Comparison of ENCODE assay signal across 8 cellular contexts in the genomic region with DNA sequence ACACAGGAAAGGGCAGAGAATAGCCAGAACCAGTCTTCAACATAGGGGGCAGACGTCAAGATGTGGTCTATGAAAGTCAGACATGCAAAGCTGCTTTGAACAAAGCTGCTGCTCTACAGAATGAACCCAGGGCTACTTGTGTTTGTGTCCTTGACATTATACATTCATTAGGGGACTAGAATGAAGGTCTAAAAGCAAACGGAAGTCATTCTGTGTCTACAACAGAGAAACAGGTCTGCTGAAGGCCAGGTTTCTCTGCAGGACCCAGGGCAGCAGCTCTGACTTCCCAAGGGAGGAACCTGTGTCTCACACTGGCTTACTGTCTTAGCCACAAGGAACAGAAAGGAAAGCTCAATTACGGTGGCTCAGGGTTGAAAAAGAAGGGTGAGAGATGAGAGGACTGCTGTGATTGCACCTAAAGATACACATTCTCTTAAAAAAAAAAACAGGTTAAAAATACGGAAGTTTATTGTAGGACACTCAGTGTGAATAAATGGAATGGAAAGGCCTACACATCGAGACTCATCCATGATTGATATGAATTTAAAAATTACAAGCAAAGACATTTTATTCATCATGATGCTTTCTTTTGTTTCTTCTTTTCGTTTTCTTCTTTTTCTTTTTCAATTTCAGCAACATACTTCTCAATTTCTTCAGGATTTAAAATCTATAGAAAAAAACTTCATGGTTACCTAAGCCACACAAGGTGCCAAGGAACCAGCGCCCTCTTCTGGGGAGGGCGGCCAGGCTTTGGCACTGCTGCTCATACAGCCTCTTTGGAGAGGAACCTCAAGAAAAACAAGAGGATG. TPM values are rescaled to one million over a fixed set of nuclear protein-coding genes. Genes with fewer than 3 reads are reported as not detected.
DNase-seq lines count a peak whose midpoint lies in the region; ATAC-seq and TF ChIP-seq lines count a peak whose summit lies in the region.

No MANE protein-coding gene starts in this region.

- no peaks in the 10 kb centered on the region for H3K9me3 ChIP-seq in heart right ventricle
- H3K9me3 ChIP-seq in smooth muscle cell (replicated peaks; ENCODE audit: low read depth), result no peaks in the 10 kb centered on the region

- H3K4me1 ChIP-seq in heart right ventricle (peaks cover 26 to 59% (median 49%) of the 10 kb centered on the region in 9 donors), smooth muscle cell (ENCODE audit: low read depth) (peaks cover 5% of the 10 kb centered on the region)

- H3K4me3 ChIP-seq in LNCaP clone FGC (ENCODE audit: low read depth, low read length) (no peak overlapping the region), heart right ventricle (no peak overlapping the region), smooth muscle cell (no peak overlapping the region)

- peak in 4 of 8 donors; percentile 28 to 48 (median 42) for ATAC-seq in heart right ventricle
- no peak for ATAC-seq in HG02623 (IDR thresholded peaks at IDR 0.05; ENCODE audit: unreplicated experiment)

- H4K20me1 ChIP-seq in smooth muscle cell (ENCODE audit: low read depth), result peaks cover 86% of the 10 kb centered on the region

- peaks cover 44% of the 10 kb centered on the region for H3K4me1 Mint-ChIP-seq in activated naive CD8-positive, alpha-beta T cell treated with anti-CD3 and anti-CD28 coated beads for 36 hours

- no peak overlapping the region for H3K4me3 Mint-ChIP-seq in activated naive CD8-positive, alpha-beta T cell treated with anti-CD3 and anti-CD28 coated beads for 36 hours

- 51 to 55% methylated on average over 8 of the region's 8 CpGs for WGBS in heart right ventricle, 2 donors
- 70% methylated on average over 8 of the region's 8 CpGs for WGBS in smooth muscle cell (ENCODE audit: low lambda C conversion rate)

- DNase-seq in GDM1 (lab: John Stamatoyannopoulos, UW) (peak; percentile 65), LNCaP clone FGC (ENCODE audit: low read depth) (no peak), SW480 (ENCODE audit: low spot score) (peak; percentile 72), heart right ventricle (peak; percentile 56 to 63), smooth muscle cell (lab: John Stamatoyannopoulos, UW; ENCODE audit: unreplicated experiment) (peak; percentile 6), epidermal melanocyte (ENCODE audit: insufficient read length, low spot score) (no peak)
- peak; percentile 55 for DNase-seq in activated naive CD8-positive, alpha-beta T cell treated with anti-CD3 and anti-CD28 coated beads for 36 hours

- peaks cover 5 to 99% (median 58%) of the 10 kb centered on the region in 9 donors for H3K36me3 ChIP-seq in heart right ventricle
- no peaks in the 10 kb centered on the region for H3K36me3 ChIP-seq in smooth muscle cell (ENCODE audit: low read depth)

- peak overlapping the region; percentile 69 for H3K27ac Mint-ChIP-seq in activated naive CD8-positive, alpha-beta T cell treated with anti-CD3 and anti-CD28 coated beads for 36 hours

- H3K27ac ChIP-seq in heart right ventricle, result no peak overlapping the region
- H3K27ac ChIP-seq in smooth muscle cell (ENCODE audit: low read depth), result no peak overlapping the region

- H3K36me3 Mint-ChIP-seq in activated naive CD8-positive, alpha-beta T cell treated with anti-CD3 and anti-CD28 coated beads for 36 hours, result peaks cover 41% of the 10 kb centered on the region

- H3K9ac ChIP-seq in smooth muscle cell (ENCODE audit: low read depth), result no peak overlapping the region

- H3K9me3 Mint-ChIP-seq in activated naive CD8-positive, alpha-beta T cell treated with anti-CD3 and anti-CD28 coated beads for 36 hours, result no peaks in the 10 kb centered on the region

- intact Hi-C loops in heart right ventricle (cut with DNase I), result loop anchor here in 8 of 10 donors (2.0 to 5.0 kb wide), 4 partner anchors 14 to 124 kb away; partner anchors contain the start of genes TAF4 (in 2 of the 8) and LSM14B (in 1 of the 8)

- peaks cover 61% of the 10 kb centered on the region for H3F3A ChIP-seq in smooth muscle cell (ENCODE audit: low read depth)

- no peaks in the 10 kb centered on the region for H3K27me3 ChIP-seq in heart right ventricle
- H3K27me3 ChIP-seq in smooth muscle cell (ENCODE audit: low read depth), result no peaks in the 10 kb centered on the region

- no peak overlapping the region for H3K4me2 ChIP-seq in smooth muscle cell

- H3K79me2 ChIP-seq in smooth muscle cell (ENCODE audit: low read depth), result peaks cover 27% of the 10 kb centered on the region

- no peaks in the 10 kb centered on the region for H3K27me3 Mint-ChIP-seq in activated naive CD8-positive, alpha-beta T cell treated with anti-CD3 and anti-CD28 coated beads for 36 hours

- H2AFZ ChIP-seq in smooth muscle cell (ENCODE audit: low read depth), result no peak overlapping the region

- TF ChIP-seq CTCF in LNCaP clone FGC (IDR thresholded peaks at IDR 0.05; ENCODE audit: control insufficient read depth, extremely low read depth, insufficient read depth), result peak; percentile 86
- peak; percentile 29 to 86 (median 79) for TF ChIP-seq CTCF in heart right ventricle (IDR thresholded peaks at IDR 0.05)
- peak; percentile 77 for TF ChIP-seq CTCF in smooth muscle cell (IDR thresholded peaks at IDR 0.05; ENCODE audit: borderline replicate concordance, insufficient read depth, poor library complexity, severe bottlenecking)

RNA-seq across cellular contexts. Expression of gene PSMA7, which starts 6.7 kb away (rescaled TPM):
- 100 to 1,000 TPM; 362 to 367 TPM for total RNA-seq in activated naive CD8-positive, alpha-beta T cell treated with anti-CD3 and anti-CD28 coated beads for 36 hours
- total RNA-seq in heart right ventricle (100 to 1,000 TPM; 172 to 296 (median 200) TPM), smooth muscle cell (297 and 376 TPM in 2 replicates)
- polyA plus RNA-seq in heart right ventricle (100 to 1,000 TPM; 143 to 567 TPM), smooth muscle cell (461 and 473 TPM in 2 replicates)

RNA-seq across cellular contexts. Expression of gene SS18L1, which starts 7.1 kb away (rescaled TPM):
- total RNA-seq in activated naive CD8-positive, alpha-beta T cell treated with anti-CD3 and anti-CD28 coated beads for 36 hours, result 10 to 100 TPM; 12.1 to 12.3 TPM
- total RNA-seq in heart right ventricle (10 to 100 TPM in 2 of 10 donors, 1 to 10 TPM in 8; 6.6 to 11.7 (median 7.4) TPM), smooth muscle cell (10.1 and 15.1 TPM in 2 replicates)
- polyA plus RNA-seq in heart right ventricle (10 to 100 TPM in 1 of 2 donors, 1 to 10 TPM in 1; 5.2 to 22.3 TPM), smooth muscle cell (1.1 and 2.3 TPM in 2 replicates)

RNA-seq across cellular contexts. Expression of gene LSM14B, which starts 14.2 kb away (rescaled TPM):
- 10 to 100 TPM; 32.8 to 34.5 TPM for total RNA-seq in activated naive CD8-positive, alpha-beta T cell treated with anti-CD3 and anti-CD28 coated beads for 36 hours
- total RNA-seq in heart right ventricle, result 10 to 100 TPM; 50.8 to 63.7 (median 60.5) TPM
- polyA plus RNA-seq in heart right ventricle, result 10 to 100 TPM; 15.7 to 41.7 TPM
- 21.5 and 22.7 TPM in 2 replicates for total RNA-seq in smooth muscle cell
- 4.9 and 5.6 TPM in 2 replicates for polyA plus RNA-seq in smooth muscle cell

RNA-seq across cellular contexts. Expression of gene MTG2, which starts 46.3 kb away (rescaled TPM):
- total RNA-seq in activated naive CD8-positive, alpha-beta T cell treated with anti-CD3 and anti-CD28 coated beads for 36 hours, result 10 to 100 TPM; 36.1 to 39.9 TPM
- total RNA-seq in heart right ventricle (10 to 100 TPM; 21.5 to 30.4 (median 28.2) TPM), smooth muscle cell (19.9 and 21.9 TPM in 2 replicates)
- polyA plus RNA-seq in heart right ventricle (10 to 100 TPM; 25.4 to 55.5 TPM), smooth muscle cell (13.4 and 17.9 TPM in 2 replicates)

Comparison
In these comparisons a context has a peak if more than half of its experiments do, and no peak if none do; other contexts are left out.
1. DNase-seq: peak in GDM1 (single experiment), SW480 (single experiment), activated naive CD8-positive, alpha-beta T cell treated with anti-CD3 and anti-CD28 coated beads for 36 hours (single experiment), heart right ventricle (2 of 2) and smooth muscle cell (single experiment); none in LNCaP clone FGC (single experiment) and epidermal melanocyte (single experiment).
2. Peak in every context shown above with its lines, with median percentiles within 50 percentile points of each other: CTCF ChIP-seq.